ENCODE assay signal across 20 cellular contexts in the genomic region with DNA sequence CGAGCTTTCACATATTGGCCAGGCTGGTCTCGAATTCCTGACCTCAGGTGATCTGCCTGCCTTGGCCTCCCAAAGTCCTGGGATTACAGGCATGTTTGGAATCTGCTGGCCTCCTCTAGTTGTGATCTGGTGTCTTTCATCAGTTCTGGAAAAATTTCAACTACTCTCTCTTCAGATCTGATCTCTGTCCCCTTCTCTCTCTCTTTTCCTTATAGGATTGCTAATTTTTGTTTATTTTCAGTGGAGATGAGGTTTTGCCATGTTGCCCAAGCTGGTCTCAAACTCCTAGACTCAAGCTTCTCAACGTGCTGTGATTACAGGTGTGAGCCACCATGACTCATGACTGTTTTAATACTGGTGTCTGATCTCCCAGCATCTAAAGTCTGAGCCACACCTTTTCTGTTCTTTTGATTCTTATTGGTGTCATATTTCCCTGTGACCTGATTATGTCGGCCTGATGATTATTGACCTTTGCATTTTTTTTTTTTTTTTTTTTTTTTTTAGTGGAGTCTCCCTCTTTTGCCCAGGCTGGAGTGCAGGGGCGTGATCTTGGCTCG. TPM values are rescaled to one million over a fixed set of nuclear protein-coding genes. Genes with fewer than 3 reads are reported as not detected.
DNase-seq lines count a peak whose midpoint lies in the region; ATAC-seq lines count a peak whose summit lies in the region.
"Had no signal": no experiment of that assay in that cellular context is flagged by ENCODE, and none has a peak within 500 bp of the region (broad histone marks: within the 10 kb centered on the region; RNA-seq: fewer than 3 reads in every experiment).

No MANE protein-coding gene starts in this region.

- H2BK12ac ChIP-seq in trophoblast cell (ENCODE audit: low read length): no peak overlapping the region

- no peaks in the 10 kb centered on the region for H3K79me2 ChIP-seq in trophoblast cell (ENCODE audit: control insufficient read depth, insufficient read depth, low read length, poor library complexity)

- H2AFZ ChIP-seq in trophoblast cell (ENCODE audit: insufficient read depth, low read length, poor library complexity): no peak overlapping the region
- H2AFZ ChIP-seq: GM23248 had no signal

- no peak overlapping the region for H3K27ac ChIP-seq in trophoblast cell (ENCODE audit: low read depth, low read length)
- H3K27ac ChIP-seq: GM23248, Peyer's patch had no signal

- no peak overlapping the region for H3K4ac ChIP-seq in trophoblast cell (ENCODE audit: low read depth, low read length)

- ATAC-seq in esophagus mucosa (peak; percentile 43), GM21423 (IDR thresholded peaks at IDR 0.05; ENCODE audit: unreplicated experiment) (no peak)
- ATAC-seq: Right ventricle myocardium inferior had no signal

- no peak overlapping the region for H4K8ac ChIP-seq in trophoblast cell (ENCODE audit: low read depth, low read length)

- no peak overlapping the region for H2AK5ac ChIP-seq in trophoblast cell (ENCODE audit: low read length)

- H3K9ac ChIP-seq in trophoblast cell (ENCODE audit: low read length): no peak overlapping the region
- H3K9ac ChIP-seq: GM23248 had no signal

- no peak overlapping the region for H2BK5ac ChIP-seq in trophoblast cell (ENCODE audit: low read depth, low read length, poor library complexity)

- DNase-seq in NCI-H748 (lab: John Stamatoyannopoulos, UW; ENCODE audit: unreplicated experiment): peak; percentile 26
- DNase-seq in NCI-H748 treated with DMSO at 0.1 percent for 48 hours (lab: John Stamatoyannopoulos, UW): no peak
- DNase-seq in NCI-H146 treated with DMSO at 0.1 percent for 48 hours (lab: John Stamatoyannopoulos, UW; ENCODE audit: unreplicated experiment): peak; percentile 24
- peak; percentile 65 to 85 for DNase-seq in trophoblast cell
- no peak for DNase-seq in MG63
- DNase-seq in NCI-H1436 treated with DMSO at 0.1 percent for 48 hours (lab: John Stamatoyannopoulos, UW): no peak
- DNase-seq: 8988T, GM23248, NCI-H1105 treated with DMSO at 0.1 percent for 48 hours, NCI-H2029, NCI-H345, NCI-H526, Peyer's patch had no signal

- H3K4me1 ChIP-seq in trophoblast cell (ENCODE audit: control insufficient read depth in 1 of 2, insufficient read depth in 2 of 2, low read length in 2 of 2): peaks cover 5 to 9% of the 10 kb centered on the region in 2 experiments

- no peak overlapping the region for H3K18ac ChIP-seq in trophoblast cell (ENCODE audit: low read length)

- no peak overlapping the region for H3K23ac ChIP-seq in trophoblast cell (ENCODE audit: low read length)

- H2BK120ac ChIP-seq in trophoblast cell (ENCODE audit: insufficient read depth, low read length, poor library complexity): no peak overlapping the region

- H3K4me2 ChIP-seq in trophoblast cell (ENCODE audit: low read length): no peak overlapping the region

- no peaks in the 10 kb centered on the region for H3K36me3 ChIP-seq in trophoblast cell (ENCODE audit: control insufficient read depth in 1 of 2, insufficient read depth in 2 of 2, low read length in 2 of 2)
- H3K36me3 ChIP-seq in MG63: no peaks in the 10 kb centered on the region
- H3K36me3 ChIP-seq: Peyer's patch had no signal

- H3K27me3 ChIP-seq in trophoblast cell (ENCODE audit: insufficient read depth, low read length) (no peaks in the 10 kb centered on the region), MG63 (peaks cover 9% of the 10 kb centered on the region)
- H3K27me3 ChIP-seq: Peyer's patch had no signal

- H3K14ac ChIP-seq in trophoblast cell (ENCODE audit: low read length): no peak overlapping the region

- H3K4me3 ChIP-seq in trophoblast cell (ENCODE audit: low read depth, low read length): no peak overlapping the region
- H3K4me3 ChIP-seq in MG63: no peak overlapping the region
- H3K4me3 ChIP-seq: GM23248, Peyer's patch had no signal

- H3K9me3 ChIP-seq in trophoblast cell (ENCODE audit: insufficient read depth, low read depth, low read length): no peaks in the 10 kb centered on the region
- H3K9me3 ChIP-seq in MG63: no peaks in the 10 kb centered on the region
- H3K9me3 ChIP-seq: Peyer's patch had no signal

- no peak overlapping the region for H4K91ac ChIP-seq in trophoblast cell (ENCODE audit: low read depth, low read length)

- no peak overlapping the region for H4K12ac ChIP-seq in trophoblast cell (ENCODE audit: low read depth, low read length)

- WGBS in trophoblast cell (ENCODE audit: extremely low coverage, insufficient coverage, insufficient read length): no CpG with 5 or more reads among the region's 6 CpGs

- H3K79me1 ChIP-seq in trophoblast cell (ENCODE audit: low read length): peaks cover 3% of the 10 kb centered on the region

RNA-seq across cellular contexts. Expression of a gene that starts 10.4 kb away (rescaled TPM):
- total RNA-seq in esophagus mucosa: not detected
- not detected in 2 replicates for polyA plus RNA-seq in trophoblast cell (2013)
- not detected in 2 replicates for total RNA-seq in MG63 (2014; rRNA removed; shearing (Covaris generic); ENCODE audit: low replicate concordance)
- total RNA-seq: GM23248, LHCN-M2, Peyer's patch, Right ventricle myocardium inferior, SK-MEL-5 had no signal
- polyA plus RNA-seq: AG04450, CD14-positive monocyte, GM23248 had no signal

RNA-seq across cellular contexts. Expression of a gene that starts 22.6 kb away (rescaled TPM):
- total RNA-seq in esophagus mucosa: 3.7 TPM
- polyA plus RNA-seq in trophoblast cell (2013): 20.7 and 21.0 TPM in 2 replicates
- 0.20 and 0.79 TPM in 2 replicates for total RNA-seq in MG63 (2014; rRNA removed; shearing (Covaris generic); ENCODE audit: low replicate concordance)

RNA-seq across cellular contexts. Expression of a gene that starts 39.0 kb away (rescaled TPM):
- 10.0 TPM for total RNA-seq in esophagus mucosa
- polyA plus RNA-seq in trophoblast cell (2013): 9.5 and 9.8 TPM in 2 replicates
- 48.6 and 73.7 TPM in 2 replicates for total RNA-seq in MG63 (2014; rRNA removed; shearing (Covaris generic); ENCODE audit: low replicate concordance)

RNA-seq across cellular contexts. Expression of a gene that starts 48.7 kb away (rescaled TPM):
- total RNA-seq in esophagus mucosa: 0.40 TPM
- under 0.01 and 0.01 TPM in 2 replicates for polyA plus RNA-seq in trophoblast cell (2013)
- total RNA-seq in MG63 (2014; rRNA removed; shearing (Covaris generic); ENCODE audit: low replicate concordance): not detected in 2 replicates
- total RNA-seq: GM23248, LHCN-M2 had no signal
- polyA plus RNA-seq: CD14-positive monocyte, GM23248 had no signal

Comparison
In these comparisons a context has a peak if more than half of its experiments do, and no peak if none do; other contexts are left out.
1. DNase-seq: peak in NCI-H748 (single experiment), NCI-H146 treated with DMSO at 0.1 percent for 48 hours (single experiment) and trophoblast cell (2 of 2); none in NCI-H748 treated with DMSO at 0.1 percent for 48 hours (single experiment), MG63 (single experiment) and NCI-H1436 treated with DMSO at 0.1 percent for 48 hours (single experiment).